In the genomic region with DNA sequence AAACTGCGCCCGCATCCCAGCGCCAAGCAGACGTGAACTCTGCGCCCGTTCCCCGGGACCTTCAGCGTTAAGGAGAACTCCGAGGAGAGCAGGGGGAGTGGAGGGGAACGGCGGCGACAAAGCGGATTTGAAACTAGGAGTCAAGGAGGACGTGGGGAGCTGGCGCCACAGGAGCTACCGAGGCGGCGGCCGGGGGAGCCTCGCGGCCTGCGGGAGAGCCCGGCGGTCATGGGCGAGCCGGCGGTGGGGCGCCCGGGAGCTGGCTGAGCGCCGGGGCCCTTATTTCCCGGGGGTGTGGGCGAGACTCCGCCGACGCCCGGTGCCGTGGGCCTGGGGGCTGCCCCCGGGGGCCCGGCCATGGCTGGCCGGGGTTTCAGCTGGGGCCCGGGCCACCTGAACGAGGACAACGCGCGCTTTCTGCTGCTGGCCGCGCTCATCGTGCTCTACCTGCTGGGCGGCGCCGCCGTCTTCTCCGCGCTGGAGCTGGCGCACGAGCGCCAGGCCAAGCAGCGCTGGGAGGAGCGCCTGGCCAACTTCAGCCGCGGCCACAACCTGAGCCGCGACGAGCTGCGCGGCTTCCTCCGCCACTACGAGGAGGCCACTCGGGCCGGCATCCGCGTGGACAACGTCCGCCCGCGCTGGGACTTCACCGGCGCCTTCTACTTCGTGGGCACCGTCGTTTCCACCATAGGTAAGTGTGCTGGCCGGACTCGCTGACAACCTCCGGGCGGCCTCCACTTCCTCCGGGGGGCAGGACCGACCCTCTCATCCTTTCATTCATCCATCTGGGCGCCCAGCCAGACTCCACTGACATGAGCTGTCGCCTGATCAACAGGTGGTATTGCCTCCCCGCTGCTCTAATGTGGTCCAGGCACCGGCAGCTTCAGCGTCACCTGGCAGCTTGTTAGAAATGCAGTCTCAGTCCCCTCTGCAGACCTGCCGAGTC, we compare ENCODE assay signal across 8 cellular contexts. TPM values are rescaled to one million over a fixed set of nuclear protein-coding genes. Genes with fewer than 3 reads are reported as not detected.
DNase-seq lines count a peak whose midpoint lies in the region; ATAC-seq and TF ChIP-seq lines count a peak whose summit lies in the region.

KCNK13 (plus strand) TSS at position 146 of the 946 bp plus-strand sequence; CDS start at position 358, 212 bp downstream.

- H3K23ac ChIP-seq in H9 (ENCODE audit: insufficient read length, low read depth, low read length): no peak within 1 kb of the TSS

- peak within 1 kb of the TSS; percentile 78 for H3K4me2 ChIP-seq in H9 (ENCODE audit: insufficient read depth, insufficient read length, low read length)

- H3K36me3 ChIP-seq in ACC112 (ENCODE audit: insufficient read depth, low read length): no peaks in the 10 kb centered on the region

- H3K4me3 Mint-ChIP-seq in H9: peak within 1 kb of the TSS; percentile 72 to 92

- H2BK20ac ChIP-seq in H9 (ENCODE audit: low read depth, low read length, poor library complexity, severe bottlenecking): no peak within 1 kb of the TSS

- H3K18ac ChIP-seq in H9 (ENCODE audit: insufficient read length, low read depth, low read length): no peak within 1 kb of the TSS

- no peaks in the 10 kb centered on the region for H3K79me1 ChIP-seq in H9 (ENCODE audit: insufficient read depth, low read depth, low read length, poor library complexity, severe bottlenecking)

- H3K9me3 Mint-ChIP-seq in H9: peaks cover 2 to 5% of the 10 kb centered on the region in 2 experiments; a peak in 3 of 5 replicates

- no peak within 1 kb of the TSS for H2AK5ac ChIP-seq in H9 (ENCODE audit: insufficient read length, low read length)

- no peak within 1 kb of the TSS for H3K56ac ChIP-seq in H9 (ENCODE audit: insufficient read length, low read depth, low read length)

- peaks cover 25% of the 10 kb centered on the region for H3K23me2 ChIP-seq in H9 (ENCODE audit: insufficient read length, low read depth, low read length, poor library complexity, severe bottlenecking)

- H4K8ac ChIP-seq in H9 (replicated peaks; ENCODE audit: insufficient read length, low read depth, low read length): no peak within 1 kb of the TSS

- H3K27me3 ChIP-seq in ACC112 (ENCODE audit: insufficient read depth, low read length) (peaks cover 93% of the 10 kb centered on the region), H9 (ENCODE audit: insufficient read depth, low read length) (peaks cover 37% of the 10 kb centered on the region; the same call in 1 of the 2 replicates), mononuclear cell (ENCODE audit: insufficient read depth, low read length) (peaks cover 69% of the 10 kb centered on the region)

- H3K14ac ChIP-seq in H9 (ENCODE audit: insufficient read depth, low read length): no peak within 1 kb of the TSS; the same call in 1 of the 2 replicates

- H3K27ac ChIP-seq in ACC112 (ENCODE audit: low read depth, low read length): no peak within 1 kb of the TSS
- H3K27ac ChIP-seq in H9 (ENCODE audit: insufficient read length, low read depth, low read length): no peak within 1 kb of the TSS

- H3K4me3 ChIP-seq in ACC112 (ENCODE audit: low read depth, low read length): peak within 1 kb of the TSS; percentile 73
- peak within 1 kb of the TSS; percentile 36 for H3K4me3 ChIP-seq in mononuclear cell (ENCODE audit: low read length)

- H3K4me1 Mint-ChIP-seq in H9: peaks cover 22 to 33% of the 10 kb centered on the region in 2 experiments

- H2BK120ac ChIP-seq in H9 (ENCODE audit: low read depth, low read length, poor library complexity, severe bottlenecking): no peak within 1 kb of the TSS

- no peak for TF ChIP-seq CTCF in H9 (conservative IDR thresholded peaks at IDR 0.05)

- DNase-seq in H9 (peak; percentile 46), RPMI8226 (peak; percentile 26), ecto neural progenitor cell (ENCODE audit: low spot score) (peak; percentile 64)

- H2BK5ac ChIP-seq in H9 (ENCODE audit: insufficient read length, low read length): no peak within 1 kb of the TSS

- no peaks in the 10 kb centered on the region for H3K4me1 ChIP-seq in ACC112 (ENCODE audit: control insufficient read depth, insufficient read depth, low read length, unreplicated experiment)
- H3K4me1 ChIP-seq in H9 (ENCODE audit: insufficient read depth, low read length): 0 out of 2 replicates have a peak, but pooled peaks cover 3% of the 10 kb centered on the region
- peaks cover 49% of the 10 kb centered on the region for H3K4me1 ChIP-seq in mononuclear cell (ENCODE audit: insufficient read depth, low read length)

- H4K20me1 ChIP-seq in H9 (ENCODE audit: control insufficient read depth, insufficient read depth, insufficient read length): no peaks in the 10 kb centered on the region

- H3T11ph ChIP-seq in H9 (ENCODE audit: low read length): no peak within 1 kb of the TSS

- H2AFZ ChIP-seq in ACC112 (ENCODE audit: low read length, unreplicated experiment) (no peak within 1 kb of the TSS), H9 (ENCODE audit: low read length) (no peak within 1 kb of the TSS)

- H3K9me3 ChIP-seq in H9 (ENCODE audit: control insufficient read depth, low read depth, low read length): no peaks in the 10 kb centered on the region
- no peaks in the 10 kb centered on the region for H3K9me3 ChIP-seq in mononuclear cell (ENCODE audit: low read depth, low read length)

- no peak within 1 kb of the TSS for H4K91ac ChIP-seq in H9 (ENCODE audit: insufficient read length, low read depth, low read length)

- no peak for ATAC-seq in HG03571 (IDR thresholded peaks at IDR 0.05; ENCODE audit: unreplicated experiment)
- no peak for ATAC-seq in HG03354 (IDR thresholded peaks at IDR 0.05; ENCODE audit: poor library complexity, severe bottlenecking, unreplicated experiment)
- no peak for ATAC-seq in GM19463 (IDR thresholded peaks at IDR 0.05; ENCODE audit: unreplicated experiment)

- H3K9ac ChIP-seq in H9 (ENCODE audit: extremely low read depth, insufficient read length, low read length): no peak within 1 kb of the TSS

- WGBS in H9 (ENCODE audit: extremely low coverage, insufficient read length, low lambda C conversion rate): no CpG with 5 or more reads among the region's 94 CpGs

- peaks cover 93% of the 10 kb centered on the region for H3K27me3 Mint-ChIP-seq in H9 (ENCODE audit: low read depth)

- H3K79me2 ChIP-seq in ACC112 (ENCODE audit: control insufficient read depth, insufficient read depth, low read length, unreplicated experiment) (no peaks in the 10 kb centered on the region), H9 (ENCODE audit: insufficient read depth, low read length) (no peaks in the 10 kb centered on the region)

- H3K36me3 Mint-ChIP-seq in H9 (ENCODE audit: insufficient read depth in 1 of 3, low read depth in 3 of 3): peaks cover 0 to 2% (median 0%) of the 10 kb centered on the region in 3 experiments; a peak in 2 of 7 replicates

- no peak within 1 kb of the TSS; the same call in 1 of the 2 replicates for H2BK15ac ChIP-seq in H9 (ENCODE audit: low read depth, low read length)

- no peak within 1 kb of the TSS for H3K4ac ChIP-seq in H9 (ENCODE audit: low read depth, low read length)

- no peak within 1 kb of the TSS for H3K27ac Mint-ChIP-seq in H9

- H4K5ac ChIP-seq in H9 (ENCODE audit: insufficient read length, low read depth, low read length): no peak within 1 kb of the TSS

- no peak within 1 kb of the TSS for H2BK12ac ChIP-seq in H9 (ENCODE audit: insufficient read length, low read depth, low read length)

RNA-seq across cellular contexts. Expression of gene KCNK13, which starts in this region (rescaled TPM):
- total RNA-seq in H9 (2021) (0.35 and 0.39 TPM in 2 replicates), mononuclear cell (0.42 TPM)

Comparison
In these comparisons a context has a peak if more than half of its experiments do, and no peak if none do; other contexts are left out.
1. Peak in DNase-seq and H3K4me2 ChIP-seq in H9; RNA of the gene not detected or under 1 TPM.